ENCODE assay signal across 24 cellular contexts in the genomic region with DNA sequence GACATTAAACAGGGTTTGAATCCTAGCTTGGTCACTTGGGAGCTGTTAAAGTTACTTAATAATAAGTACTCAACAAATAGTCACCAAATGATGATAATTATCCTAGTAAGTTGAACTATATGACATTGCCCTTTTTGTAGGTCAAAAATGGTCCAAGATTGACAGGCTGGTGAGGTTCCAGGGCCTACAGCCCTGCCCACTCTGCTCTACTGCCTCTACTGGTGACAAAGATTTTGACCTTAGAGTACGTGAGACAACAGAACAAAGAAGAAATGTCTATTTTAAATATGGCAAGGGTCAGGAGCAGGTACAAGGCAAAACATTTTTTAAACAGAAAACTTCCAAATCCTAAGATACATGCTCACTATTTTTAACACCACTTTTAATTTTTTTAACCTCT. TPM values are rescaled to one million over a fixed set of nuclear protein-coding genes. Genes with fewer than 3 reads are reported as not detected.
"Had no signal": no experiment of that assay in that cellular context is flagged by ENCODE, and none has a peak within 500 bp of the region (broad histone marks: within the 10 kb centered on the region; RNA-seq: fewer than 3 reads in every experiment).

No MANE protein-coding gene starts in this region.

- H3K36me3 Mint-ChIP-seq: activated naive CD8-positive, alpha-beta T cell treated with anti-CD3 and anti-CD28 coated beads for 36 hours; brain; memory B cell; stimulated activated memory B cell treated with anti-CD40 and anti-IgM and Interleukin-4, amounts not matched to agents 10 μg/mL and 1 μg/mL and 100 μg/mL, for 72 hours had no signal

- H3K36me3 ChIP-seq: left lung, tibial artery had no signal

- H3K27me3 ChIP-seq: left lung, tibial artery had no signal

- H3K4me1 Mint-ChIP-seq: activated B cell treated with CpG ODN at 0.5 μM for 24 hours; activated naive CD8-positive, alpha-beta T cell treated with anti-CD3 and anti-CD28 coated beads for 36 hours; memory B cell; stimulated activated memory B cell treated with anti-CD40 and anti-IgM and Interleukin-4, amounts not matched to agents 10 μg/mL and 1 μg/mL and 100 μg/mL, for 72 hours had no signal

- H3K9me3 Mint-ChIP-seq: activated B cell treated with CpG ODN at 0.5 μM for 24 hours; activated CD8-positive, alpha-beta T cell treated with anti-CD3 and anti-CD28 coated beads for 36 hours; activated naive CD8-positive, alpha-beta T cell treated with anti-CD3 and anti-CD28 coated beads for 36 hours; activated T-cell treated with anti-CD3 and anti-CD28 coated beads, Interleukin-2, amount 50 U/mL, for 72 hours; effector memory CD8-positive, alpha-beta T cell; memory B cell; nephron; stimulated activated memory B cell treated with anti-CD40 and anti-IgM and Interleukin-4, amounts not matched to agents 10 μg/mL and 1 μg/mL and 100 μg/mL, for 72 hours had no signal

- H3K27ac Mint-ChIP-seq: activated B cell treated with CpG ODN at 0.5 μM for 24 hours; activated CD8-positive, alpha-beta T cell treated with anti-CD3 and anti-CD28 coated beads for 36 hours; activated naive CD8-positive, alpha-beta T cell treated with anti-CD3 and anti-CD28 coated beads for 36 hours; activated T-cell treated with anti-CD3 and anti-CD28 coated beads, Interleukin-2, amount 50 U/mL, for 72 hours; effector memory CD8-positive, alpha-beta T cell; memory B cell; stimulated activated memory B cell treated with anti-CD40 and anti-IgM and Interleukin-4, amounts not matched to agents 10 μg/mL and 1 μg/mL and 100 μg/mL, for 72 hours had no signal

- DNase-seq: activated B cell treated with CpG ODN at 0.5 μM for 24 hours; activated CD4-positive, alpha-beta T cell treated with anti-CD3 and anti-CD28 coated beads for 48 hours; activated CD8-positive, alpha-beta T cell treated with anti-CD3 and anti-CD28 coated beads for 36 hours; activated gamma-delta T cell treated with Interleukin-2 at 50 U/mL for 16 hours; activated naive CD8-positive, alpha-beta T cell treated with anti-CD3 and anti-CD28 coated beads for 36 hours; activated T-cell treated with anti-CD3 and anti-CD28 coated beads, Interleukin-2, amount 50 U/mL, for 72 hours; dermis blood vessel endothelial cell; effector memory CD8-positive, alpha-beta T cell; hypothalamus; kidney; left lung; mucosa of descending colon; occipital lobe; stimulated activated CD4-positive, alpha-beta T cell treated with anti-CD3 and anti-CD28 coated beads, Interleukin-2, amount 100 ng/mL, for 48 hours; SW 1271; tibial artery had no signal

- H3K4me3 Mint-ChIP-seq: activated B cell treated with CpG ODN at 0.5 μM for 24 hours; activated CD8-positive, alpha-beta T cell treated with anti-CD3 and anti-CD28 coated beads for 36 hours; activated naive CD8-positive, alpha-beta T cell treated with anti-CD3 and anti-CD28 coated beads for 36 hours; activated T-cell treated with anti-CD3 and anti-CD28 coated beads, Interleukin-2, amount 50 U/mL, for 72 hours; effector memory CD8-positive, alpha-beta T cell; memory B cell; stimulated activated memory B cell treated with anti-CD40 and anti-IgM and Interleukin-4, amounts not matched to agents 10 μg/mL and 1 μg/mL and 100 μg/mL, for 72 hours had no signal

- H3K9me3 ChIP-seq: left lung, mucosa of descending colon, tibial artery had no signal

- ATAC-seq: activated CD8-positive, alpha-beta T cell treated with anti-CD3 and anti-CD28 coated beads for 36 hours; activated T-cell treated with anti-CD3 and anti-CD28 coated beads, Interleukin-2, amount 50 U/mL, for 72 hours; effector memory CD8-positive, alpha-beta T cell; left lung; mucosa of descending colon; stimulated activated memory B cell treated with anti-CD40 and anti-IgM and Interleukin-4, amounts not matched to agents 10 μg/mL and 1 μg/mL and 100 μg/mL, for 72 hours had no signal

- H3K27me3 Mint-ChIP-seq: activated CD8-positive, alpha-beta T cell treated with anti-CD3 and anti-CD28 coated beads for 36 hours; activated naive CD8-positive, alpha-beta T cell treated with anti-CD3 and anti-CD28 coated beads for 36 hours; brain; effector memory CD8-positive, alpha-beta T cell; stimulated activated memory B cell treated with anti-CD40 and anti-IgM and Interleukin-4, amounts not matched to agents 10 μg/mL and 1 μg/mL and 100 μg/mL, for 72 hours had no signal

- H3K4me3 ChIP-seq: left lung, mucosa of descending colon had no signal

- H3K27ac ChIP-seq: epithelial cell of prostate, left lung had no signal

- H3K4me1 ChIP-seq: left lung, tibial artery had no signal

RNA-seq across cellular contexts. Expression of gene SMPX, which starts 0.6 kb away (rescaled TPM):
- total RNA-seq: activated B cell treated with CpG ODN at 0.5 μM for 24 hours; activated CD8-positive, alpha-beta T cell treated with anti-CD3 and anti-CD28 coated beads for 36 hours; activated naive CD8-positive, alpha-beta T cell treated with anti-CD3 and anti-CD28 coated beads for 36 hours; activated T-cell treated with anti-CD3 and anti-CD28 coated beads, Interleukin-2, amount 50 U/mL, for 72 hours; dermis blood vessel endothelial cell; glomerular endothelial cell; kidney; left lung; posterior vena cava; T-helper 2 cell treated with Interferon-gamma antibody and Interleukin-4, amounts not matched to agents 100 ng/mL and 5 ng/mL, for 36 hours had no signal
